In genomic region chr7:155483245-155483644, GRCh38 we compare ENCODE assay signal across 18 cellular contexts. TPM values are rescaled to one million over a fixed set of nuclear protein-coding genes. Genes with fewer than 3 reads are reported as not detected.
DNase-seq lines count a peak whose midpoint lies in the region; ATAC-seq and TF ChIP-seq lines count a peak whose summit lies in the region.
"Had no signal": no experiment of that assay in that cellular context is flagged by ENCODE, and none has a peak within 500 bp of the region (broad histone marks: within the 10 kb centered on the region; RNA-seq: fewer than 3 reads in every experiment).

No MANE protein-coding gene starts in this region.

- peaks cover 7% of the 10 kb centered on the region for H3K4me1 Mint-ChIP-seq in activated T-helper 2 cell treated with anti-CD3 and anti-CD28 coated beads, Interferon-gamma antibody, Interleukin-2, Interleukin-4, amounts not matched to agents 10 μg/mL and 5 μg/mL and 100 μg/mL, durations not matched to agents 14 hours and 24 hours and 36 hours (ENCODE audit: low read depth)
- peaks cover 0 to 5% of the 10 kb centered on the region in 2 donors for H3K4me1 Mint-ChIP-seq in natural killer cell

- DNase-seq in activated effector memory CD4-positive, alpha-beta T cell treated with anti-CD3 and anti-CD28 coated beads, Interleukin-2, amount 50 U/mL, for 16 hours: peak; percentile 41
- no peak for DNase-seq in activated effector memory CD4-positive, alpha-beta T cell treated with Interleukin-2 at 50 U/mL for 16 hours
- DNase-seq in GM10248 (ENCODE audit: extremely low spot score): peak; percentile 13
- DNase-seq in activated T-helper 2 cell treated with anti-CD3 and anti-CD28 coated beads, Interferon-gamma antibody, Interleukin-2, Interleukin-4, amounts not matched to agents 10 μg/mL and 5 μg/mL and 100 μg/mL, durations not matched to agents 14 hours and 24 hours and 36 hours (ENCODE audit: low spot score): no peak
- DNase-seq in DMS79 (lab: John Stamatoyannopoulos, UW): no peak
- no peak for DNase-seq in natural killer cell
- DNase-seq: colonic mucosa; gastrocnemius medialis; GOT3; NCI-H2171 treated with DMSO at 0.1 percent for 48 hours; NCI-H774; PC-3; stimulated activated CD4-positive, alpha-beta T cell treated with anti-CD3 and anti-CD28 coated beads, Interleukin-4, amount 100 ng/mL, for 24 hours; T1000; thyroid gland had no signal

- no peaks in the 10 kb centered on the region for H3K36me3 ChIP-seq in neuron (ENCODE audit: insufficient read depth, low read length)
- H3K36me3 ChIP-seq: colonic mucosa, gastrocnemius medialis, SJCRH30, thyroid gland had no signal

- intact Hi-C loops in activated T-helper 2 cell treated with anti-CD3 and anti-CD28 coated beads, Interferon-gamma antibody, Interleukin-2, Interleukin-4, amounts not matched to agents 10 μg/mL and 5 μg/mL and 100 μg/mL, durations not matched to agents 14 hours and 24 hours and 36 hours (cut with micrococcal nuclease): no loop called here
- intact Hi-C loops in natural killer cell (cut with micrococcal nuclease): no loop called here

- H3K4me3 Mint-ChIP-seq in activated T-helper 2 cell treated with anti-CD3 and anti-CD28 coated beads, Interferon-gamma antibody, Interleukin-2, Interleukin-4, amounts not matched to agents 10 μg/mL and 5 μg/mL and 100 μg/mL, durations not matched to agents 14 hours and 24 hours and 36 hours (ENCODE audit: low read depth): peak overlapping the region; percentile 14
- no peak overlapping the region for H3K4me3 Mint-ChIP-seq in natural killer cell

- peak overlapping the region; percentile 70 for H2AFZ ChIP-seq in neuron (ENCODE audit: low read depth, low read length)

- TF ChIP-seq CTCF in GM10248 (IDR thresholded peaks at IDR 0.05; ENCODE audit: control extremely low read depth, extremely low read depth, low read depth, missing control alignments) (no peak), natural killer cell (IDR thresholded peaks at IDR 0.05) (no peak)

- no peak overlapping the region for H3K4me3 ChIP-seq in neuron (ENCODE audit: low read length)
- H3K4me3 ChIP-seq: colonic mucosa, gastrocnemius medialis, SJCRH30, thyroid gland had no signal

- CTCF ChIA-PET in GM10248 (lab: Yijun Ruan, JAX): no interaction called here

- peaks cover 10% of the 10 kb centered on the region for H3K4me1 ChIP-seq in neuron (ENCODE audit: insufficient read depth, low read length)
- H3K4me1 ChIP-seq: colonic mucosa, gastrocnemius medialis, thyroid gland had no signal

- H3K36me3 Mint-ChIP-seq in activated T-helper 2 cell treated with anti-CD3 and anti-CD28 coated beads, Interferon-gamma antibody, Interleukin-2, Interleukin-4, amounts not matched to agents 10 μg/mL and 5 μg/mL and 100 μg/mL, durations not matched to agents 14 hours and 24 hours and 36 hours (ENCODE audit: low read depth): no peaks in the 10 kb centered on the region
- H3K36me3 Mint-ChIP-seq in natural killer cell: no peaks in the 10 kb centered on the region

- POLR2A ChIA-PET in GM10248 (lab: Yijun Ruan, JAX): no interaction called here

- H3K27me3 Mint-ChIP-seq in activated T-helper 2 cell treated with anti-CD3 and anti-CD28 coated beads, Interferon-gamma antibody, Interleukin-2, Interleukin-4, amounts not matched to agents 10 μg/mL and 5 μg/mL and 100 μg/mL, durations not matched to agents 14 hours and 24 hours and 36 hours (ENCODE audit: low read depth): peaks cover 41% of the 10 kb centered on the region
- H3K27me3 Mint-ChIP-seq in natural killer cell (ENCODE audit: low read depth in 2 of 2): peaks cover 19 to 47% of the 10 kb centered on the region in 2 donors

- no peaks in the 10 kb centered on the region for H3K9me3 Mint-ChIP-seq in activated T-helper 2 cell treated with anti-CD3 and anti-CD28 coated beads, Interferon-gamma antibody, Interleukin-2, Interleukin-4, amounts not matched to agents 10 μg/mL and 5 μg/mL and 100 μg/mL, durations not matched to agents 14 hours and 24 hours and 36 hours
- H3K9me3 Mint-ChIP-seq in natural killer cell: peaks cover 0 to 2% of the 10 kb centered on the region in 2 donors

- peak overlapping the region; percentile 36 for H3K27ac Mint-ChIP-seq in activated T-helper 2 cell treated with anti-CD3 and anti-CD28 coated beads, Interferon-gamma antibody, Interleukin-2, Interleukin-4, amounts not matched to agents 10 μg/mL and 5 μg/mL and 100 μg/mL, durations not matched to agents 14 hours and 24 hours and 36 hours
- peak overlapping the region in 1 of 2 donors; percentile 49 for H3K27ac Mint-ChIP-seq in natural killer cell

- no peaks in the 10 kb centered on the region for H3K9me3 ChIP-seq in neuron (ENCODE audit: low read length)
- H3K9me3 ChIP-seq: colonic mucosa, gastrocnemius medialis, SJCRH30, thyroid gland had no signal

- no peaks in the 10 kb centered on the region for H3K27me3 ChIP-seq in neuron (ENCODE audit: insufficient read depth, low read length)
- H3K27me3 ChIP-seq: colonic mucosa, SJCRH30, thyroid gland had no signal

- no peak for ATAC-seq in GM19351 (IDR thresholded peaks at IDR 0.05; ENCODE audit: unreplicated experiment)
- no peak for ATAC-seq in natural killer cell
- ATAC-seq: gastrocnemius medialis, PC-3 had no signal

RNA-seq across cellular contexts. Expression of gene EN2, which starts 25.3 kb away (rescaled TPM):
- not detected in 2 replicates for total RNA-seq in activated T-helper 2 cell treated with anti-CD3 and anti-CD28 coated beads, Interferon-gamma antibody, Interleukin-2, Interleukin-4, amounts not matched to agents 10 μg/mL and 5 μg/mL and 100 μg/mL, durations not matched to agents 14 hours and 24 hours and 36 hours
- total RNA-seq in natural killer cell: not detected
- total RNA-seq: colonic mucosa had no signal

Comparison
In these comparisons a context has a peak if more than half of its experiments do, and no peak if none do; other contexts are left out.
1. DNase-seq: peak in activated effector memory CD4-positive, alpha-beta T cell treated with anti-CD3 and anti-CD28 coated beads, Interleukin-2, amount 50 U/mL, for 16 hours (single experiment) and GM10248 (single experiment); none in activated effector memory CD4-positive, alpha-beta T cell treated with Interleukin-2 at 50 U/mL for 16 hours (single experiment), activated T-helper 2 cell treated with anti-CD3 and anti-CD28 coated beads, Interferon-gamma antibody, Interleukin-2, Interleukin-4, amounts not matched to agents 10 μg/mL and 5 μg/mL and 100 μg/mL, durations not matched to agents 14 hours and 24 hours and 36 hours (single experiment), DMS79 (single experiment) and natural killer cell (single experiment).